ENCODE assay signal across 31 cellular contexts in genomic region chr3:21220944-21221343, GRCh38.
"Had no signal": no experiment of that assay in that cellular context is flagged by ENCODE, and none has a peak within 500 bp of the region (broad histone marks: within the 10 kb centered on the region; RNA-seq: fewer than 3 reads in every experiment).

No MANE protein-coding gene starts in this region.

- H3K27me3 ChIP-seq: neural progenitor cell, ovary, spleen, suprapubic skin, testis, tibial artery, transverse colon, upper lobe of right lung, uterus had no signal

- H3K27me3 Mint-ChIP-seq: progenitor cell of endocrine pancreas; stimulated activated memory B cell treated with anti-CD40 and anti-IgM and Interleukin-4, amounts not matched to agents 10 μg/mL and 1 μg/mL and 100 μg/mL, for 72 hours; stimulated activated naive CD8-positive, alpha-beta T cell treated with anti-CD3 and anti-CD28 coated beads, Interleukin-15, amount 100 ng/mL, for 72 hours; type B pancreatic cell had no signal

- H3K4me2 ChIP-seq: neural progenitor cell, smooth muscle cell had no signal

- H3K4me1 ChIP-seq: neural progenitor cell, parathyroid adenoma, psoas muscle, spleen, suprapubic skin, testis, tibial artery, transverse colon, upper lobe of right lung, uterus had no signal

- H3K9me3 ChIP-seq: ovary, testis, upper lobe of right lung, uterus had no signal

- H3K9me3 Mint-ChIP-seq: type B pancreatic cell had no signal

- H3K36me3 Mint-ChIP-seq: neural progenitor cell; stimulated activated memory B cell treated with anti-CD40 and anti-IgM and Interleukin-4, amounts not matched to agents 10 μg/mL and 1 μg/mL and 100 μg/mL, for 72 hours; type B pancreatic cell had no signal

- H3K36me3 ChIP-seq: neural progenitor cell, ovary, spleen, suprapubic skin, tibial artery, transverse colon, upper lobe of right lung, uterus had no signal

- H3K4me3 Mint-ChIP-seq: natural killer cell; nephron; neural progenitor cell; stimulated activated memory B cell treated with anti-CD40 and anti-IgM and Interleukin-4, amounts not matched to agents 10 μg/mL and 1 μg/mL and 100 μg/mL, for 72 hours; stimulated activated naive CD8-positive, alpha-beta T cell treated with anti-CD3 and anti-CD28 coated beads, Interleukin-15, amount 100 ng/mL, for 72 hours; type B pancreatic cell had no signal

- DNase-seq: natural killer cell; occipital lobe; ovary; posterior cingulate gyrus; psoas muscle; right cardiac atrium; spleen; stimulated activated CD4-positive, alpha-beta T cell treated with anti-CD3 and anti-CD28 coated beads, Interleukin-12 subunit alpha, Interleukin-12 subunit beta, amount 100 ng/mL, for 4 hours; stimulated activated CD4-positive, alpha-beta T cell treated with anti-CD3 and anti-CD28 coated beads, Interleukin-1b, Interleukin-23, amount 100 ng/mL, for 48 hours; stimulated activated CD4-positive, alpha-beta T cell treated with anti-CD3 and anti-CD28 coated beads, Interleukin-4, amount 100 ng/mL, for 1 hour; stimulated activated CD4-positive, alpha-beta T cell treated with anti-CD3 and anti-CD28 coated beads, Interleukin-4, amount 100 ng/mL, for 4 hours; stimulated activated CD8-positive, alpha-beta memory T cell treated with anti-CD3 and anti-CD28 coated beads, Interleukin-4, amount 100 ng/mL, for 48 hours; stimulated activated naive CD4-positive, alpha-beta T cell; stimulated activated naive CD8-positive, alpha-beta T cell treated with anti-CD3 and anti-CD28 coated beads, Interleukin-15, amount 100 ng/mL, for 72 hours; stimulated activated naive CD8-positive, alpha-beta T cell treated with anti-CD3 and anti-CD28 coated beads, Interleukin-15, Interleukin-2, amounts not matched to agents 100 U/mL and 50 U/mL, for 24 hours; substantia nigra; testis; tibial artery; transverse colon; upper lobe of right lung; uterus had no signal

- H3K4me1 Mint-ChIP-seq: natural killer cell; stimulated activated memory B cell treated with anti-CD40 and anti-IgM and Interleukin-4, amounts not matched to agents 10 μg/mL and 1 μg/mL and 100 μg/mL, for 72 hours; stimulated activated naive CD8-positive, alpha-beta T cell treated with anti-CD3 and anti-CD28 coated beads, Interleukin-15, amount 100 ng/mL, for 72 hours had no signal

- H3K27ac Mint-ChIP-seq: natural killer cell; neural progenitor cell; progenitor cell of endocrine pancreas; stimulated activated memory B cell treated with anti-CD40 and anti-IgM and Interleukin-4, amounts not matched to agents 10 μg/mL and 1 μg/mL and 100 μg/mL, for 72 hours; stimulated activated naive CD8-positive, alpha-beta T cell treated with anti-CD3 and anti-CD28 coated beads, Interleukin-15, amount 100 ng/mL, for 72 hours; type B pancreatic cell had no signal

- H3K9ac ChIP-seq: neural progenitor cell, parathyroid adenoma had no signal

- ATAC-seq: natural killer cell; psoas muscle; right cardiac atrium; sciatic nerve; stimulated activated memory B cell treated with anti-CD40 and anti-IgM and Interleukin-4, amounts not matched to agents 10 μg/mL and 1 μg/mL and 100 μg/mL, for 72 hours; stimulated activated naive CD8-positive, alpha-beta T cell treated with anti-CD3 and anti-CD28 coated beads, Interleukin-15, amount 100 ng/mL, for 72 hours; stimulated activated naive CD8-positive, alpha-beta T cell treated with anti-CD3 and anti-CD28 coated beads, Interleukin-15, Interleukin-2, amounts not matched to agents 100 U/mL and 50 U/mL, for 24 hours; upper lobe of right lung had no signal

- H2AFZ ChIP-seq: neural progenitor cell, parathyroid adenoma had no signal

- H3K79me2 ChIP-seq: parathyroid adenoma had no signal

- H3K4me3 ChIP-seq: neural progenitor cell, ovary, psoas muscle, skin epidermis, smooth muscle cell, spleen, suprapubic skin, testis, tibial artery, transverse colon, upper lobe of right lung, uterus had no signal

- H3K27ac ChIP-seq: neural progenitor cell, ovary, parathyroid adenoma, psoas muscle, skin epidermis, spleen, suprapubic skin, tibial artery, transverse colon, upper lobe of right lung had no signal
